1 cellular context compared by ENCODE assay signal in genomic region chr9:136799854-136800657, GRCh38.
TF ChIP-seq lines count a peak whose summit lies in the region.

No MANE protein-coding gene starts in this region.

TF ChIP-seq in HepG2, 621 proteins besides CTCF, POLR2A, EP300 and RAD21 (continues in another document):
- TF ChIP-seq NFIB (CRISPR knock-in tag; IDR thresholded peaks at IDR 0.05; ENCODE audit: borderline replicate concordance): no peak
- peak; percentile 45; the same call in 1 of the 2 replicates for TF ChIP-seq MAF1 (CRISPR knock-in tag; IDR thresholded peaks at IDR 0.05; ENCODE audit: borderline replicate concordance)
- TF ChIP-seq, protein P1, sequence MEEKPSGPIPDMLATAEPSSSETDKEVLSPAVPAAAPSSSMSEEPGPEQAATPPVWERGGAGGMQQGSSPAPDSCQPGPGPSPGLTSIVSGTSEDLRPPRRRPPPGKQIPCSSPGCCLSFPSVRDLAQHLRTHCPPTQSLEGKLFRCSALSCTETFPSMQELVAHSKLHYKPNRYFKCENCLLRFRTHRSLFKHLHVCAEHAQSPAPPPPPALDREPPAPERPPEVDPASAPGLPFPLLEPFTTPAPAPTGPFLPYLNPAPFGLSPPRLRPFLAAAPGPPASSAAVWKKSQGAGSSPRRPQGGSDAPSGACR (CRISPR knock-in tag; IDR thresholded peaks at IDR 0.05): peak; percentile 4; the same call in 1 of the 2 replicates
- TF ChIP-seq, protein P2, sequence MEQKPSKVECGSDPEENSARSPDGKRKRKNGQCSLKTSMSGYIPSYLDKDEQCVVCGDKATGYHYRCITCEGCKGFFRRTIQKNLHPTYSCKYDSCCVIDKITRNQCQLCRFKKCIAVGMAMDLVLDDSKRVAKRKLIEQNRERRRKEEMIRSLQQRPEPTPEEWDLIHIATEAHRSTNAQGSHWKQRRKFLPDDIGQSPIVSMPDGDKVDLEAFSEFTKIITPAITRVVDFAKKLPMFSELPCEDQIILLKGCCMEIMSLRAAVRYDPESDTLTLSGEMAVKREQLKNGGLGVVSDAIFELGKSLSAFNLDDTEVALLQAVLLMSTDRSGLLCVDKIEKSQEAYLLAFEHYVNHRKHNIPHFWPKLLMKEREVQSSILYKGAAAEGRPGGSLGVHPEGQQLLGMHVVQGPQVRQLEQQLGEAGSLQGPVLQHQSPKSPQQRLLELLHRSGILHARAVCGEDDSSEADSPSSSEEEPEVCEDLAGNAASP (CRISPR knock-in tag; IDR thresholded peaks at IDR 0.05; ENCODE audit: borderline replicate concordance): no peak
- TF ChIP-seq, protein P3, sequence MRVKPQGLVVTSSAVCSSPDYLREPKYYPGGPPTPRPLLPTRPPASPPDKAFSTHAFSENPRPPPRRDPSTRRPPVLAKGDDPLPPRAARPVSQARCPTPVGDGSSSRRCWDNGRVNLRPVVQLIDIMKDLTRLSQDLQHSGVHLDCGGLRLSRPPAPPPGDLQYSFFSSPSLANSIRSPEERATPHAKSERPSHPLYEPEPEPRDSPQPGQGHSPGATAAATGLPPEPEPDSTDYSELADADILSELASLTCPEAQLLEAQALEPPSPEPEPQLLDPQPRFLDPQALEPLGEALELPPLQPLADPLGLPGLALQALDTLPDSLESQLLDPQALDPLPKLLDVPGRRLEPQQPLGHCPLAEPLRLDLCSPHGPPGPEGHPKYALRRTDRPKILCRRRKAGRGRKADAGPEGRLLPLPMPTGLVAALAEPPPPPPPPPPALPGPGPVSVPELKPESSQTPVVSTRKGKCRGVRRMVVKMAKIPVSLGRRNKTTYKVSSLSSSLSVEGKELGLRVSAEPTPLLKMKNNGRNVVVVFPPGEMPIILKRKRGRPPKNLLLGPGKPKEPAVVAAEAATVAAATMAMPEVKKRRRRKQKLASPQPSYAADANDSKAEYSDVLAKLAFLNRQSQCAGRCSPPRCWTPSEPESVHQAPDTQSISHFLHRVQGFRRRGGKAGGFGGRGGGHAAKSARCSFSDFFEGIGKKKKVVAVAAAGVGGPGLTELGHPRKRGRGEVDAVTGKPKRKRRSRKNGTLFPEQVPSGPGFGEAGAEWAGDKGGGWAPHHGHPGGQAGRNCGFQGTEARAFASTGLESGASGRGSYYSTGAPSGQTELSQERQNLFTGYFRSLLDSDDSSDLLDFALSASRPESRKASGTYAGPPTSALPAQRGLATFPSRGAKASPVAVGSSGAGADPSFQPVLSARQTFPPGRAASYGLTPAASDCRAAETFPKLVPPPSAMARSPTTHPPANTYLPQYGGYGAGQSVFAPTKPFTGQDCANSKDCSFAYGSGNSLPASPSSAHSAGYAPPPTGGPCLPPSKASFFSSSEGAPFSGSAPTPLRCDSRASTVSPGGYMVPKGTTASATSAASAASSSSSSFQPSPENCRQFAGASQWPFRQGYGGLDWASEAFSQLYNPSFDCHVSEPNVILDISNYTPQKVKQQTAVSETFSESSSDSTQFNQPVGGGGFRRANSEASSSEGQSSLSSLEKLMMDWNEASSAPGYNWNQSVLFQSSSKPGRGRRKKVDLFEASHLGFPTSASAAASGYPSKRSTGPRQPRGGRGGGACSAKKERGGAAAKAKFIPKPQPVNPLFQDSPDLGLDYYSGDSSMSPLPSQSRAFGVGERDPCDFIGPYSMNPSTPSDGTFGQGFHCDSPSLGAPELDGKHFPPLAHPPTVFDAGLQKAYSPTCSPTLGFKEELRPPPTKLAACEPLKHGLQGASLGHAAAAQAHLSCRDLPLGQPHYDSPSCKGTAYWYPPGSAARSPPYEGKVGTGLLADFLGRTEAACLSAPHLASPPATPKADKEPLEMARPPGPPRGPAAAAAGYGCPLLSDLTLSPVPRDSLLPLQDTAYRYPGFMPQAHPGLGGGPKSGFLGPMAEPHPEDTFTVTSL (CRISPR knock-in tag; IDR thresholded peaks at IDR 0.05; ENCODE audit: borderline replicate concordance): no peak
- no peak for TF ChIP-seq SOX6 (IDR thresholded peaks at IDR 0.05)
- TF ChIP-seq SOX6 (CRISPR knock-in tag; IDR thresholded peaks at IDR 0.05): 0 out of 2 replicates have a peak, but pooled peaks have one; percentile 0
- TF ChIP-seq MEIS1 (CRISPR knock-in tag; IDR thresholded peaks at IDR 0.05; ENCODE audit: borderline replicate concordance): peak; percentile 27; the same call in 1 of the 2 replicates
- TF ChIP-seq, protein P4, sequence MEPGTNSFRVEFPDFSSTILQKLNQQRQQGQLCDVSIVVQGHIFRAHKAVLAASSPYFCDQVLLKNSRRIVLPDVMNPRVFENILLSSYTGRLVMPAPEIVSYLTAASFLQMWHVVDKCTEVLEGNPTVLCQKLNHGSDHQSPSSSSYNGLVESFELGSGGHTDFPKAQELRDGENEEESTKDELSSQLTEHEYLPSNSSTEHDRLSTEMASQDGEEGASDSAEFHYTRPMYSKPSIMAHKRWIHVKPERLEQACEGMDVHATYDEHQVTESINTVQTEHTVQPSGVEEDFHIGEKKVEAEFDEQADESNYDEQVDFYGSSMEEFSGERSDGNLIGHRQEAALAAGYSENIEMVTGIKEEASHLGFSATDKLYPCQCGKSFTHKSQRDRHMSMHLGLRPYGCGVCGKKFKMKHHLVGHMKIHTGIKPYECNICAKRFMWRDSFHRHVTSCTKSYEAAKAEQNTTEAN (CRISPR knock-in tag; conservative IDR thresholded peaks at IDR 0.05): 0 out of 2 replicates have a peak, but pooled peaks have one; percentile 30
- TF ChIP-seq, protein P5, sequence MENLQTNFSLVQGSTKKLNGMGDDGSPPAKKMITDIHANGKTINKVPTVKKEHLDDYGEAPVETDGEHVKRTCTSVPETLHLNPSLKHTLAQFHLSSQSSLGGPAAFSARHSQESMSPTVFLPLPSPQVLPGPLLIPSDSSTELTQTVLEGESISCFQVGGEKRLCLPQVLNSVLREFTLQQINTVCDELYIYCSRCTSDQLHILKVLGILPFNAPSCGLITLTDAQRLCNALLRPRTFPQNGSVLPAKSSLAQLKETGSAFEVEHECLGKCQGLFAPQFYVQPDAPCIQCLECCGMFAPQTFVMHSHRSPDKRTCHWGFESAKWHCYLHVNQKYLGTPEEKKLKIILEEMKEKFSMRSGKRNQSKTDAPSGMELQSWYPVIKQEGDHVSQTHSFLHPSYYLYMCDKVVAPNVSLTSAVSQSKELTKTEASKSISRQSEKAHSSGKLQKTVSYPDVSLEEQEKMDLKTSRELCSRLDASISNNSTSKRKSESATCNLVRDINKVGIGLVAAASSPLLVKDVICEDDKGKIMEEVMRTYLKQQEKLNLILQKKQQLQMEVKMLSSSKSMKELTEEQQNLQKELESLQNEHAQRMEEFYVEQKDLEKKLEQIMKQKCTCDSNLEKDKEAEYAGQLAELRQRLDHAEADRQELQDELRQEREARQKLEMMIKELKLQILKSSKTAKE (CRISPR knock-in tag; IDR thresholded peaks at IDR 0.05; ENCODE audit: borderline replicate concordance): 0 out of 2 replicates have a peak, but pooled peaks have one; percentile 27
- no peak for TF ChIP-seq CHCHD3 (CRISPR knock-in tag; IDR thresholded peaks at IDR 0.05)
- TF ChIP-seq MYC (CRISPR knock-in tag; IDR thresholded peaks at IDR 0.05; ENCODE audit: borderline replicate concordance): peak; percentile 70
- TF ChIP-seq NCOA2 (CRISPR knock-in tag; IDR thresholded peaks at IDR 0.05): peak; percentile 48; the same call in 1 of the 2 replicates
- TF ChIP-seq ZNF143 (CRISPR knock-in tag; IDR thresholded peaks at IDR 0.05): no peak; the same call in 1 of the 2 replicates
- TF ChIP-seq PHF20 (CRISPR knock-in tag; IDR thresholded peaks at IDR 0.05): 0 out of 2 replicates have a peak, but pooled peaks have one; percentile 48
- TF ChIP-seq CBFB (CRISPR knock-in tag; IDR thresholded peaks at IDR 0.05): 0 out of 2 replicates have a peak, but pooled peaks have one; percentile 22
- peak; percentile 4; the same call in 1 of the 2 replicates for TF ChIP-seq UBTF (CRISPR knock-in tag; IDR thresholded peaks at IDR 0.05)
- 0 out of 2 replicates have a peak, but pooled peaks have one; percentile 45 for TF ChIP-seq ZNF749 (CRISPR knock-in tag; IDR thresholded peaks at IDR 0.05; ENCODE audit: borderline replicate concordance)
- TF ChIP-seq MAFF (IDR thresholded peaks at IDR 0.05; ENCODE audit: low read depth, low read length): no peak
- TF ChIP-seq BCL6 (CRISPR knock-in tag; IDR thresholded peaks at IDR 0.05): no peak; the same call in 1 of the 2 replicates
- peak; percentile 18 for TF ChIP-seq ZFY (CRISPR knock-in tag; IDR thresholded peaks at IDR 0.05)
- TF ChIP-seq ZBTB14 (CRISPR knock-in tag; IDR thresholded peaks at IDR 0.05): peak; percentile 44; the same call in 1 of the 2 replicates
- TF ChIP-seq IRF2 (CRISPR knock-in tag; IDR thresholded peaks at IDR 0.05): no peak
- TF ChIP-seq POGZ (CRISPR knock-in tag; IDR thresholded peaks at IDR 0.05): no peak
- TF ChIP-seq ZNF276 (CRISPR knock-in tag; IDR thresholded peaks at IDR 0.05; ENCODE audit: low read depth): no peak
- TF ChIP-seq ZSCAN30 (CRISPR knock-in tag; IDR thresholded peaks at IDR 0.05): no peak
- TF ChIP-seq ZNF691 (CRISPR knock-in tag; IDR thresholded peaks at IDR 0.05; ENCODE audit: borderline replicate concordance, low read depth): no peak
- no peak for TF ChIP-seq KLF11 (CRISPR knock-in tag; IDR thresholded peaks at IDR 0.05)
- TF ChIP-seq ZNF367 (CRISPR knock-in tag; IDR thresholded peaks at IDR 0.05; ENCODE audit: borderline replicate concordance): no peak
- TF ChIP-seq, protein P6, sequence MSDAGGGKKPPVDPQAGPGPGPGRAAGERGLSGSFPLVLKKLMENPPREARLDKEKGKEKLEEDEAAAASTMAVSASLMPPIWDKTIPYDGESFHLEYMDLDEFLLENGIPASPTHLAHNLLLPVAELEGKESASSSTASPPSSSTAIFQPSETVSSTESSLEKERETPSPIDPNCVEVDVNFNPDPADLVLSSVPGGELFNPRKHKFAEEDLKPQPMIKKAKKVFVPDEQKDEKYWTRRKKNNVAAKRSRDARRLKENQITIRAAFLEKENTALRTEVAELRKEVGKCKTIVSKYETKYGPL (CRISPR knock-in tag; IDR thresholded peaks at IDR 0.05): 0 out of 2 replicates have a peak, but pooled peaks have one; percentile 23
- peak; percentile 7; the same call in 1 of the 2 replicates for TF ChIP-seq FOXA3 (CRISPR knock-in tag; IDR thresholded peaks at IDR 0.05)
- TF ChIP-seq ZBTB1 (CRISPR knock-in tag; IDR thresholded peaks at IDR 0.05; ENCODE audit: borderline replicate concordance): peak; percentile 69; the same call in 1 of the 2 replicates
